In genomic region chr14:54728700-54729527, GRCh38 we compare ENCODE assay signal across 15 cellular contexts.
DNase-seq lines count a peak whose midpoint lies in the region; ATAC-seq and TF ChIP-seq lines count a peak whose summit lies in the region.
"Had no signal": no experiment of that assay in that cellular context is flagged by ENCODE, and none has a peak within 500 bp of the region (broad histone marks: within the 10 kb centered on the region; RNA-seq: fewer than 3 reads in every experiment).

No MANE protein-coding gene starts in this region.

- no peak overlapping the region for H3K27ac Mint-ChIP-seq in activated CD4-positive, alpha-beta T cell treated with anti-CD3 and anti-CD28 coated beads, Interleukin-2, amount 10 ng/mL, durations not matched to agents 7 days and 5 days

- POLR2A ChIA-PET in IMR-90 (lab: Charles Lee; ENCODE audit: unreplicated experiment), result no interaction called here
- POLR2A ChIA-PET in PC-9 (lab: Charles Lee; ENCODE audit: unreplicated experiment), result no interaction called here
- POLR2A ChIA-PET in activated CD4-positive, alpha-beta T cell treated with anti-CD3 and anti-CD28 coated beads, Interleukin-2, amount 10 ng/mL, durations not matched to agents 7 days and 5 days (lab: Charles Lee), result interaction anchor here (0.6 kb wide), 1 partner anchor 126 kb away, joined by 5 read pairs; no protein-coding TSS in a partner anchor

- H3K9me2 ChIP-seq in PC-9 (ENCODE audit: insufficient read depth), result no peaks in the 10 kb centered on the region

- dilution Hi-C loops in IMR-90 (cut with HindIII; ENCODE audit: low sequenced_read_pairs, unreplicated experiment), result no loop called here

- H3K18ac ChIP-seq in IMR-90 (ENCODE audit: low read depth, low read length), result no peak overlapping the region

- TF ChIP-seq CTCF in IMR-90 (conservative IDR thresholded peaks at IDR 0.05; ENCODE audit: low read depth, low read length), result no peak
- no peak for TF ChIP-seq CTCF in gastrocnemius medialis (IDR thresholded peaks at IDR 0.05 in 4 of 5, conservative IDR thresholded peaks at IDR 0.05 in 1 of 5)
- TF ChIP-seq CTCF in PC-9 (conservative IDR thresholded peaks at IDR 0.05), result no peak

- no peak overlapping the region for H3K56ac ChIP-seq in IMR-90 (ENCODE audit: extremely low read depth, insufficient read depth, low read length)

- TF ChIP-seq POLR2A in IMR-90 (IDR thresholded peaks at IDR 0.05; ENCODE audit: low read depth, low read length) (no peak), gastrocnemius medialis (IDR thresholded peaks at IDR 0.05) (no peak)

- peaks cover 53% of the 10 kb centered on the region for H4K20me1 ChIP-seq in IMR-90 (ENCODE audit: insufficient read depth, low read length)
- H4K20me1 ChIP-seq in PC-9 (ENCODE audit: insufficient read depth), result no peaks in the 10 kb centered on the region

- peaks cover 49 to 83% of the 10 kb centered on the region in 2 experiments for H3K79me1 ChIP-seq in IMR-90 (ENCODE audit: low read depth in 1 of 2, low read length in 2 of 2)

- no peak overlapping the region for H4K8ac ChIP-seq in IMR-90 (ENCODE audit: low read depth in 2 of 2, low read length in 2 of 2)

- intact Hi-C loops in IMR-90 (cut with micrococcal nuclease), result no loop called here
- intact Hi-C loops in gastrocnemius medialis (cut with DNase I; ENCODE audit: low total_unique reads), result loop anchor here (2.0 to 10.0 kb wide), 2 partner anchors 42 to 164 kb away; partner anchors contain the start of gene SAMD4A
- intact Hi-C loops in PC-9 (cut with micrococcal nuclease; ENCODE audit: unreplicated experiment), result no loop called here

- H3K9me3 ChIP-seq in IMR-90 (ENCODE audit: control insufficient read depth, insufficient read depth, low read length) (no peaks in the 10 kb centered on the region), gastrocnemius medialis (no peaks in the 10 kb centered on the region), PC-9 (ENCODE audit: insufficient read depth, low read depth) (no peaks in the 10 kb centered on the region)
- H3K9me3 ChIP-seq: SJSA1 had no signal

- no peak overlapping the region for H3K4ac ChIP-seq in IMR-90 (ENCODE audit: low read depth, low read length)

- H2AFZ ChIP-seq in IMR-90 (replicated peaks; ENCODE audit: low read length, poor library complexity) (no peak overlapping the region), PC-9 (no peak overlapping the region)
- H2AFZ ChIP-seq: parathyroid adenoma had no signal

- DNase-seq in EH (ENCODE audit: low read depth), result peak; percentile 39
- DNase-seq in IMR-90, result peak; percentile 49
- DNase-seq in fibroblast of gingiva (ENCODE audit: low read depth), result peak; percentile 46
- peak in 1 of 2 donors; percentile 44 for DNase-seq in gastrocnemius medialis
- no peak for DNase-seq in PC-9
- DNase-seq in activated CD4-positive, alpha-beta T cell treated with anti-CD3 and anti-CD28 coated beads, Interleukin-2, amount 10 ng/mL, durations not matched to agents 7 days and 5 days, result no peak
- DNase-seq: activated CD4-positive, alpha-beta T cell treated with anti-CD3 and anti-CD28 coated beads for 4 hours; DMS53; NCI-H146; NCI-H2227 treated with DMSO at 0.1 percent for 48 hours had no signal

- no peak overlapping the region for H4K5ac ChIP-seq in IMR-90 (ENCODE audit: low read depth, low read length)

- ATAC-seq in IMR-90 (ENCODE audit: low read depth), result no peak
- peak; percentile 15 to 17 for ATAC-seq in gastrocnemius medialis
- ATAC-seq in HG02870 (IDR thresholded peaks at IDR 0.05; ENCODE audit: unreplicated experiment), result no peak

- in situ Hi-C loops in IMR-90 (cut with MboI; ENCODE audit: low sequenced_read_pairs) (no loop called here), gastrocnemius medialis (cut with MboI; ENCODE audit: low sequenced_read_pairs in 4 of 4) (no loop called here)

- H2BK15ac ChIP-seq in IMR-90 (ENCODE audit: low read depth, low read length), result no peak overlapping the region

- H3K27me3 ChIP-seq in IMR-90 (ENCODE audit: control insufficient read depth, insufficient read depth, low read length) (no peaks in the 10 kb centered on the region), gastrocnemius medialis (no peaks in the 10 kb centered on the region), PC-9 (ENCODE audit: insufficient read depth, low read depth) (no peaks in the 10 kb centered on the region)
- H3K27me3 ChIP-seq: SJSA1 had no signal

- peaks cover 38% of the 10 kb centered on the region for H3K4me1 Mint-ChIP-seq in activated CD4-positive, alpha-beta T cell treated with anti-CD3 and anti-CD28 coated beads, Interleukin-2, amount 10 ng/mL, durations not matched to agents 7 days and 5 days

- no peaks in the 10 kb centered on the region; the same call in 1 of the 2 replicates for H3K79me2 ChIP-seq in PC-9 (ENCODE audit: low read depth)
- H3K79me2 ChIP-seq: parathyroid adenoma had no signal

- no peak overlapping the region for H2BK5ac ChIP-seq in IMR-90 (ENCODE audit: low read depth, low read length, poor library complexity, severe bottlenecking)

- H3K4me3 ChIP-seq in IMR-90 (ENCODE audit: insufficient read depth, low read depth, low read length) (no peak overlapping the region), gastrocnemius medialis (no peak overlapping the region), PC-9 (no peak overlapping the region)
- H3K4me3 ChIP-seq: SJSA1 had no signal

- H4K91ac ChIP-seq in IMR-90 (ENCODE audit: insufficient read depth, low read depth, low read length), result no peak overlapping the region

- peaks cover 20% of the 10 kb centered on the region for H3K4me1 ChIP-seq in IMR-90 (ENCODE audit: control insufficient read depth, insufficient read depth, low read length)
- H3K4me1 ChIP-seq in gastrocnemius medialis, result peaks cover 44 to 49% of the 10 kb centered on the region in 2 donors
- H3K4me1 ChIP-seq in PC-9 (replicated peaks; ENCODE audit: insufficient read depth), result peaks cover 24% of the 10 kb centered on the region
- H3K4me1 ChIP-seq: parathyroid adenoma had no signal

- H3K9me1 ChIP-seq in IMR-90 (ENCODE audit: insufficient read depth, low read length), result peaks cover 25% of the 10 kb centered on the region

- no peak overlapping the region for H2AK9ac ChIP-seq in IMR-90 (replicated peaks; ENCODE audit: low read depth, low read length, poor library complexity)

- no peaks in the 10 kb centered on the region for H3K9me3 Mint-ChIP-seq in activated CD4-positive, alpha-beta T cell treated with anti-CD3 and anti-CD28 coated beads, Interleukin-2, amount 10 ng/mL, durations not matched to agents 7 days and 5 days
- H3K9me3 Mint-ChIP-seq: dendritic cell treated with granulocyte-macrophage colony-stimulating factor and Interleukin-4, amounts not matched to agents 40 ng/mL and 50 ng/mL, for 4 days had no signal

- H3K4me2 ChIP-seq in IMR-90 (ENCODE audit: low read depth, low read length) (no peak overlapping the region), PC-9 (no peak overlapping the region)

- no peak overlapping the region for H3K4me3 Mint-ChIP-seq in activated CD4-positive, alpha-beta T cell treated with anti-CD3 and anti-CD28 coated beads, Interleukin-2, amount 10 ng/mL, durations not matched to agents 7 days and 5 days
- H3K4me3 Mint-ChIP-seq: dendritic cell treated with granulocyte-macrophage colony-stimulating factor and Interleukin-4, amounts not matched to agents 40 ng/mL and 50 ng/mL, for 4 days had no signal

- peaks cover 9% of the 10 kb centered on the region; the same call in 1 of the 2 replicates for H3F3A ChIP-seq in PC-9 (ENCODE audit: insufficient read depth, low read depth)

- H3K27me3 Mint-ChIP-seq in activated CD4-positive, alpha-beta T cell treated with anti-CD3 and anti-CD28 coated beads, Interleukin-2, amount 10 ng/mL, durations not matched to agents 7 days and 5 days, result peaks cover 14% of the 10 kb centered on the region

- H2BK120ac ChIP-seq in IMR-90 (ENCODE audit: low read depth, low read length), result no peak overlapping the region

- no peak overlapping the region for H3K27ac ChIP-seq in IMR-90 (ENCODE audit: insufficient read depth, low read length)
- H3K27ac ChIP-seq in gastrocnemius medialis, result peak overlapping the region; percentile 68 to 80 (median 73)
- no peak overlapping the region for H3K27ac ChIP-seq in PC-9
- H3K27ac ChIP-seq: C4-2B, parathyroid adenoma, SJSA1 had no signal

- H2AK5ac ChIP-seq in IMR-90 (ENCODE audit: low read depth, low read length), result no peak overlapping the region

- H3K36me3 ChIP-seq in IMR-90 (ENCODE audit: control insufficient read depth, insufficient read depth, low read length), result no peaks in the 10 kb centered on the region
- no peaks in the 10 kb centered on the region for H3K36me3 ChIP-seq in gastrocnemius medialis
- no peaks in the 10 kb centered on the region for H3K36me3 ChIP-seq in PC-9 (ENCODE audit: low read depth)

- no peak overlapping the region for H2BK20ac ChIP-seq in IMR-90 (ENCODE audit: low read depth, low read length)

- BruUV-seq in IMR-90 (replicated peaks; lab: Mats Ljungman, UMichigan) (no TSS peak), PC-9 (replicated peaks; lab: Mats Ljungman, UMichigan) (no TSS peak)

- H3K23ac ChIP-seq in IMR-90 (ENCODE audit: low read depth, low read length), result peak overlapping the region; percentile 14; the same call in 1 of the 2 replicates

- 100% methylated on average over 3 of the region's 9 CpGs; no CpG with 5 or more reads in 1 of the 2 experiments for WGBS in IMR-90 (ENCODE audit: extremely low coverage in 2 of 2, insufficient read length in 1 of 2), 2 experiments

- no peaks in the 10 kb centered on the region for H3K36me3 Mint-ChIP-seq in activated CD4-positive, alpha-beta T cell treated with anti-CD3 and anti-CD28 coated beads, Interleukin-2, amount 10 ng/mL, durations not matched to agents 7 days and 5 days (ENCODE audit: low read depth)

- CTCF ChIA-PET in IMR-90 (lab: Yijun Ruan, JAX), result no interaction called here
- CTCF ChIA-PET in PC-9 (lab: Charles Lee), result no interaction called here
- CTCF ChIA-PET in activated CD4-positive, alpha-beta T cell treated with anti-CD3 and anti-CD28 coated beads, Interleukin-2, amount 10 ng/mL, durations not matched to agents 7 days and 5 days (lab: Charles Lee), result interaction anchor here (1.1 to 3.8 kb wide), 3 partner anchors 23 to 88 kb away, joined by 3 to 19 read pairs (median 4); no protein-coding TSS in a partner anchor

- H3K14ac ChIP-seq in IMR-90 (replicated peaks; ENCODE audit: low read depth, low read length), result peak overlapping the region; percentile 60

- H3K9ac ChIP-seq in IMR-90 (ENCODE audit: low read depth, low read length), result no peak overlapping the region
- H3K9ac ChIP-seq: parathyroid adenoma had no signal

- TF ChIP-seq RAD21 in IMR-90 (IDR thresholded peaks at IDR 0.05; ENCODE audit: low read length), result no peak

TF ChIP-seq in IMR-90, 13 proteins besides CTCF, POLR2A, EP300 and RAD21 (continues in another document):
- TF ChIP-seq, protein P1, sequence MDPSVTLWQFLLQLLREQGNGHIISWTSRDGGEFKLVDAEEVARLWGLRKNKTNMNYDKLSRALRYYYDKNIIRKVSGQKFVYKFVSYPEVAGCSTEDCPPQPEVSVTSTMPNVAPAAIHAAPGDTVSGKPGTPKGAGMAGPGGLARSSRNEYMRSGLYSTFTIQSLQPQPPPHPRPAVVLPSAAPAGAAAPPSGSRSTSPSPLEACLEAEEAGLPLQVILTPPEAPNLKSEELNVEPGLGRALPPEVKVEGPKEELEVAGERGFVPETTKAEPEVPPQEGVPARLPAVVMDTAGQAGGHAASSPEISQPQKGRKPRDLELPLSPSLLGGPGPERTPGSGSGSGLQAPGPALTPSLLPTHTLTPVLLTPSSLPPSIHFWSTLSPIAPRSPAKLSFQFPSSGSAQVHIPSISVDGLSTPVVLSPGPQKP (IDR thresholded peaks at IDR 0.05; ENCODE audit: borderline replicate concordance, low read depth, low read length), result no peak
- TF ChIP-seq CHD1 (IDR thresholded peaks at IDR 0.05; ENCODE audit: low read depth, low read length), result no peak

Comparison
In these comparisons a context has a peak if more than half of its experiments do, and no peak if none do; other contexts are left out.
1. DNase-seq: peak in EH (single experiment), IMR-90 (single experiment) and fibroblast of gingiva (single experiment); none in PC-9 (0 of 2) and activated CD4-positive, alpha-beta T cell treated with anti-CD3 and anti-CD28 coated beads, Interleukin-2, amount 10 ng/mL, durations not matched to agents 7 days and 5 days (single experiment).
2. ATAC-seq: peak in gastrocnemius medialis (2 of 2); none in IMR-90 (single experiment) and HG02870 (single experiment).
3. H3K27ac ChIP-seq: peak in gastrocnemius medialis (4 of 4); none in IMR-90 (single experiment) and PC-9 (single experiment).